In genomic region chr17:81531013-81531412, GRCh38 we compare ENCODE assay signal across 1 cellular context. TPM values are rescaled to one million over a fixed set of nuclear protein-coding genes. Genes with fewer than 3 reads are reported as not detected.
"Had no signal": no experiment of that assay in that cellular context is flagged by ENCODE, and none has a peak within 500 bp of the region (broad histone marks: within the 10 kb centered on the region; RNA-seq: fewer than 3 reads in every experiment).

No MANE protein-coding gene starts in this region.

RNA-seq across cellular contexts. Expression of gene FSCN2, which starts 2.8 kb away (rescaled TPM):
- polyA plus RNA-seq: naive thymus-derived CD8-positive, alpha-beta T cell had no signal
